In genomic region chr1:21335750-21336168, GRCh38 we compare ENCODE assay signal across 8 cellular contexts. TPM values are rescaled to one million over a fixed set of nuclear protein-coding genes. Genes with fewer than 3 reads are reported as not detected.
A peak's percentile ranks its signal among the peaks of the same experiment; 100 is the strongest.
DNase-seq lines count a peak whose midpoint lies in the region; ATAC-seq and TF ChIP-seq lines count a peak whose summit lies in the region.

No MANE protein-coding gene starts in this region.

- no peak overlapping the region for H3K4me3 Mint-ChIP-seq in WTC11

- no peak for TF ChIP-seq RAD21 in HCT116 (IDR thresholded peaks at IDR 0.05; ENCODE audit: low read depth)

- H3K9me3 Mint-ChIP-seq in WTC11 = no peaks in the 10 kb centered on the region

- H3K36me3 Mint-ChIP-seq in WTC11 = no peaks in the 10 kb centered on the region

- peaks cover 75% of the 10 kb centered on the region for H3K79me2 ChIP-seq in HCT116 (ENCODE audit: insufficient read depth, low read length)

- H3K27me3 ChIP-seq in HCT116 (ENCODE audit: insufficient read depth, low read length) = no peaks in the 10 kb centered on the region
- H3K27me3 ChIP-seq in colonic mucosa = no peaks in the 10 kb centered on the region
- H3K27me3 ChIP-seq in skeletal muscle satellite cell (ENCODE audit: control insufficient read depth, insufficient read depth, low read length) = no peaks in the 10 kb centered on the region
- no peaks in the 10 kb centered on the region for H3K27me3 ChIP-seq in WERI-Rb-1 (ENCODE audit: insufficient read depth, low read depth, severe bottlenecking)

- no TSS peak for BruUV-seq in HCT116 (replicated peaks; lab: Mats Ljungman, UMichigan)

- no peak overlapping the region for H2AFZ ChIP-seq in HCT116 (ENCODE audit: low read depth, low read length, poor library complexity, severe bottlenecking)

- ATAC-seq in HCT116 = peak; percentile 26; the same call in 1 of the 2 replicates
- ATAC-seq in GM18867 (IDR thresholded peaks at IDR 0.05; ENCODE audit: unreplicated experiment) = no peak
- no peak for ATAC-seq in WTC11
- ATAC-seq in HG02870 (IDR thresholded peaks at IDR 0.05; ENCODE audit: unreplicated experiment) = no peak

- H3K9ac ChIP-seq in HCT116 (ENCODE audit: low read length) = no peak overlapping the region
- H3K9ac ChIP-seq in colonic mucosa (ENCODE audit: low read depth in 2 of 2, low read length in 2 of 2) = peak overlapping the region in 1 of 2 donors; percentile 75
- H3K9ac ChIP-seq in skeletal muscle satellite cell (ENCODE audit: low read depth, low read length) = no peak overlapping the region

- no peaks in the 10 kb centered on the region for H4K20me1 ChIP-seq in HCT116 (ENCODE audit: insufficient read depth)

- no peaks in the 10 kb centered on the region; the same call in 1 of the 2 replicates for H3K27me3 Mint-ChIP-seq in WTC11 (ENCODE audit: low read depth)

- H3K4me2 ChIP-seq in HCT116 (ENCODE audit: low read length) (peak overlapping the region; percentile 21), skeletal muscle satellite cell (ENCODE audit: low read length) (peak overlapping the region; percentile 91)

- H3K4me3 ChIP-seq in HCT116 (replicated peaks in 1 of 2; ENCODE audit: low read depth in 1 of 2, low read length in 2 of 2) (no peak overlapping the region), colonic mucosa (no peak overlapping the region), skeletal muscle satellite cell (ENCODE audit: low read length) (no peak overlapping the region), WERI-Rb-1 (ENCODE audit: low read depth, low read length) (no peak overlapping the region)

- H3K9me3 ChIP-seq in HCT116 (ENCODE audit: control insufficient read depth in 1 of 2, insufficient read depth in 1 of 2, low read depth in 1 of 2, low read length in 2 of 2) (no peaks in the 10 kb centered on the region), colonic mucosa (no peaks in the 10 kb centered on the region), skeletal muscle satellite cell (replicated peaks; ENCODE audit: low read length) (no peaks in the 10 kb centered on the region), WERI-Rb-1 (ENCODE audit: severe bottlenecking) (no peaks in the 10 kb centered on the region)

- H3K4me1 Mint-ChIP-seq in WTC11 = peaks cover 60% of the 10 kb centered on the region

- no peak overlapping the region for H3K27ac Mint-ChIP-seq in WTC11

- POLR2A ChIA-PET in HCT116 (lab: Charles Lee) = interaction anchor here (1.0 to 3.5 kb wide), 3 partner anchors 9 to 74 kb away, joined by 3 to 17 read pairs (median 5); no protein-coding TSS in a partner anchor
- POLR2A ChIA-PET in WTC11 (lab: Charles Lee) = no interaction called here

- DNase-seq in HCT116 (ENCODE audit: low read depth, low spot score) (no peak), NCI-H524 (lab: John Stamatoyannopoulos, UW) (peak; percentile 60 to 84), colonic mucosa (no peak), WTC11 (ENCODE audit: low spot score) (no peak), WERI-Rb-1 (no peak)

- H3K36me3 ChIP-seq in HCT116 (ENCODE audit: control insufficient read depth in 1 of 2, insufficient read depth in 2 of 2, low read length in 2 of 2) (no peaks in the 10 kb centered on the region), colonic mucosa (no peaks in the 10 kb centered on the region), skeletal muscle satellite cell (ENCODE audit: insufficient read depth, low read length) (no peaks in the 10 kb centered on the region), WERI-Rb-1 (peaks cover 9% of the 10 kb centered on the region)

- no peak for TF ChIP-seq CTCF in HCT116 (IDR thresholded peaks at IDR 0.05 in 2 of 3, conservative IDR thresholded peaks at IDR 0.05 in 1 of 3; ENCODE audit: borderline replicate concordance in 1 of 3, insufficient read depth in 1 of 3, low read depth in 2 of 3, low read length in 2 of 3)
- no peak for TF ChIP-seq CTCF in colonic mucosa (IDR thresholded peaks at IDR 0.05)
- no peak for TF ChIP-seq CTCF in WTC11 (IDR thresholded peaks at IDR 0.05)
- no peak for TF ChIP-seq CTCF in WERI-Rb-1 (IDR thresholded peaks at IDR 0.05; ENCODE audit: low read depth, low read length)

- no peak for TF ChIP-seq POLR2A in HCT116 (IDR thresholded peaks at IDR 0.05; ENCODE audit: borderline replicate concordance, extremely low read depth, insufficient read depth, insufficient read length)

- intact Hi-C loops in HCT116 (cut with micrococcal nuclease) (no loop called here), colonic mucosa (cut with DNase I) (loop anchor here (5.0 kb wide), 1 partner anchor 43 kb away; the partner anchor contains the start of gene ECE1)

- peaks cover 56 to 71% of the 10 kb centered on the region in 2 experiments for H3K4me1 ChIP-seq in HCT116 (ENCODE audit: control insufficient read depth in 1 of 2, insufficient read depth in 2 of 2, low read length in 2 of 2)
- peaks cover 55% of the 10 kb centered on the region for H3K4me1 ChIP-seq in colonic mucosa
- H3K4me1 ChIP-seq in skeletal muscle satellite cell (ENCODE audit: control insufficient read depth, insufficient read depth, low read length) = peaks cover 45% of the 10 kb centered on the region

- peak overlapping the region; percentile 66; the same call in 1 of the 2 replicates for H3K27ac ChIP-seq in HCT116 (ENCODE audit: low read depth, low read length)
- H3K27ac ChIP-seq in colonic mucosa = peak overlapping the region; percentile 0
- H3K27ac ChIP-seq in WERI-Rb-1 = no peak overlapping the region

- CTCF ChIA-PET in HCT116 (lab: Charles Lee) (interaction anchor here (0.6 to 4.2 kb wide), 5 partner anchors 9 to 81 kb away, joined by 3 to 46 read pairs (median 13); no protein-coding TSS in a partner anchor), WTC11 (lab: Charles Lee) (interaction anchor here (0.7 to 11.6 kb wide), 15 partner anchors 9 to 260 kb away, joined by 3 to 143 read pairs (median 8); no protein-coding TSS in a partner anchor)

- H3K9me2 ChIP-seq in HCT116 (ENCODE audit: insufficient read depth) = no peaks in the 10 kb centered on the region

- RAD21 ChIA-PET in HCT116 (lab: Charles Lee; ENCODE audit: low non-redundant PET in 1 of 2, low total read pairs in 2 of 2, uncharacterized antibody in 2 of 2, unreplicated experiment in 2 of 2) = no interaction called here

TF ChIP-seq in HCT116, 20 proteins besides CTCF, POLR2A, EP300 and RAD21 (continues in another document):
- TF ChIP-seq YY1 (IDR thresholded peaks at IDR 0.05; ENCODE audit: extremely low read depth, insufficient replicate concordance, low read depth, low read length) = no peak
- no peak for TF ChIP-seq SP1 (IDR thresholded peaks at IDR 0.05; ENCODE audit: low read depth)
- TF ChIP-seq CEBPB (IDR thresholded peaks at IDR 0.05; ENCODE audit: low read depth) = no peak
- no peak for TF ChIP-seq EZH2 (IDR thresholded peaks at IDR 0.05)
- no peak for TF ChIP-seq CBX3 (IDR thresholded peaks at IDR 0.05; ENCODE audit: low read depth)
- TF ChIP-seq ZBTB33 (IDR thresholded peaks at IDR 0.05; ENCODE audit: extremely low read depth, insufficient replicate concordance, low read length) = no peak
- no peak for TF ChIP-seq ATF3 (IDR thresholded peaks at IDR 0.05)
- no peak for TF ChIP-seq JUND (IDR thresholded peaks at IDR 0.05)

TF ChIP-seq in WTC11, 78 proteins besides CTCF, POLR2A, EP300 and RAD21:
- TF ChIP-seq ESRRA (CRISPR knock-in tag; IDR thresholded peaks at IDR 0.05; ENCODE audit: borderline replicate concordance) (no peak), ZSCAN18 (CRISPR knock-in tag; IDR thresholded peaks at IDR 0.05) (no peak), ATF3 (CRISPR knock-in tag; conservative IDR thresholded peaks at IDR 0.05) (no peak)

RNA-seq across cellular contexts. Expression of gene ECE1, which starts 45.5 kb away (rescaled TPM):
- total RNA-seq in HCT116 (2021; ENCODE audit: unreplicated experiment) = 66.8 TPM
- 64.9 and 72.0 TPM in 2 replicates for polyA plus RNA-seq in HCT116 (2012)
- 100 to 1,000 TPM in 1 of 2 donors, 10 to 100 TPM in 1; 99.0 to 149 TPM for total RNA-seq in colonic mucosa
- total RNA-seq in skeletal muscle satellite cell (2012; rRNA removed) = 40.4 and 63.6 TPM in 2 replicates
- total RNA-seq in WTC11 (2021) = 40.6 to 45.0 TPM (median 42.0 TPM) in 3 replicates

Comparison
In these comparisons a context has a peak if more than half of its experiments do, and no peak if none do; other contexts are left out.
1. DNase-seq: peak in NCI-H524 (2 of 2); none in HCT116 (single experiment), colonic mucosa (single experiment), WTC11 (single experiment) and WERI-Rb-1 (single experiment).